ENCODE assay signal across 1 cellular context in genomic region chr6:33323623-33323948, GRCh38.
A peak's percentile ranks its signal among the peaks of the same experiment; 100 is the strongest.
TF ChIP-seq lines count a peak whose summit lies in the region.

No MANE protein-coding gene starts in this region.

TF ChIP-seq in HepG2, 621 proteins besides CTCF, POLR2A, EP300 and RAD21 (continues in another document):
- no peak for TF ChIP-seq KDM1A (CRISPR knock-in tag; IDR thresholded peaks at IDR 0.05)
- TF ChIP-seq ZNF569 (CRISPR knock-in tag; IDR thresholded peaks at IDR 0.05; ENCODE audit: borderline replicate concordance): no peak
- 0 out of 2 replicates have a peak, but pooled peaks have one; percentile 12 for TF ChIP-seq ZNF329 (CRISPR knock-in tag; IDR thresholded peaks at IDR 0.05; ENCODE audit: low read depth)
- no peak for TF ChIP-seq IRF1 (CRISPR knock-in tag; IDR thresholded peaks at IDR 0.05; ENCODE audit: low read depth)
- TF ChIP-seq DR1 (CRISPR knock-in tag; IDR thresholded peaks at IDR 0.05): no peak
- no peak for TF ChIP-seq SRSF9 (IDR thresholded peaks at IDR 0.05; ENCODE audit: borderline replicate concordance, insufficient read depth, low read depth, low read length, poor library complexity, severe bottlenecking)
- no peak for TF ChIP-seq MLXIP (CRISPR knock-in tag; IDR thresholded peaks at IDR 0.05; ENCODE audit: borderline replicate concordance)
- TF ChIP-seq CCDC6 (CRISPR knock-in tag; IDR thresholded peaks at IDR 0.05): 0 out of 2 replicates have a peak, but pooled peaks have one; percentile 1
- TF ChIP-seq ZNF512B (CRISPR knock-in tag; IDR thresholded peaks at IDR 0.05; ENCODE audit: borderline replicate concordance): no peak
- TF ChIP-seq RNF219 (CRISPR knock-in tag; IDR thresholded peaks at IDR 0.05): no peak
- no peak; the same call in 1 of the 2 replicates for TF ChIP-seq ZNF660 (CRISPR knock-in tag; IDR thresholded peaks at IDR 0.05; ENCODE audit: borderline replicate concordance, low read depth)
- TF ChIP-seq ZNF576 (CRISPR knock-in tag; IDR thresholded peaks at IDR 0.05): no peak
- TF ChIP-seq NFAT5 (CRISPR knock-in tag; IDR thresholded peaks at IDR 0.05): no peak
- no peak for TF ChIP-seq U2AF2 (IDR thresholded peaks at IDR 0.05; ENCODE audit: low read depth, low read length)
- TF ChIP-seq TAF1 (CRISPR knock-in tag; IDR thresholded peaks at IDR 0.05): no peak
- 0 out of 2 replicates have a peak, but pooled peaks have one; percentile 28 for TF ChIP-seq SKIL (CRISPR knock-in tag; IDR thresholded peaks at IDR 0.05; ENCODE audit: borderline replicate concordance)
- no peak for TF ChIP-seq FLYWCH1 (CRISPR knock-in tag; IDR thresholded peaks at IDR 0.05)
- TF ChIP-seq ZNF12 (CRISPR knock-in tag; IDR thresholded peaks at IDR 0.05): no peak
- TF ChIP-seq HNF1B (CRISPR knock-in tag; IDR thresholded peaks at IDR 0.05): no peak
- peak; percentile 10 for TF ChIP-seq MED8 (CRISPR knock-in tag; IDR thresholded peaks at IDR 0.05; ENCODE audit: insufficient replicate concordance)
- TF ChIP-seq AHR (CRISPR knock-in tag; IDR thresholded peaks at IDR 0.05): no peak
- TF ChIP-seq ZBTB10 (CRISPR knock-in tag; IDR thresholded peaks at IDR 0.05; ENCODE audit: borderline replicate concordance): no peak
- TF ChIP-seq ZNF878 (CRISPR knock-in tag; IDR thresholded peaks at IDR 0.05): 0 out of 2 replicates have a peak, but pooled peaks have one; percentile 13
- peak; percentile 9; the same call in 1 of the 2 replicates for TF ChIP-seq ARNTL (CRISPR knock-in tag; IDR thresholded peaks at IDR 0.05)
- TF ChIP-seq JUND (CRISPR knock-in tag; IDR thresholded peaks at IDR 0.05): no peak
- TF ChIP-seq NR2F2 (IDR thresholded peaks at IDR 0.05; ENCODE audit: borderline replicate concordance, low read depth): no peak
- TF ChIP-seq ZNF746 (CRISPR knock-in tag; IDR thresholded peaks at IDR 0.05): 0 out of 2 replicates have a peak, but pooled peaks have one; percentile 19
- no peak for TF ChIP-seq MNT (IDR thresholded peaks at IDR 0.05)
- no peak for TF ChIP-seq SP5 (CRISPR knock-in tag; IDR thresholded peaks at IDR 0.05; ENCODE audit: borderline replicate concordance, low read depth)
- TF ChIP-seq STAT5B (CRISPR knock-in tag; IDR thresholded peaks at IDR 0.05): no peak; the same call in 1 of the 2 replicates
- no peak; the same call in 1 of the 2 replicates for TF ChIP-seq SP4 (CRISPR knock-in tag; IDR thresholded peaks at IDR 0.05)
- peak; percentile 34; the same call in 1 of the 2 replicates for TF ChIP-seq ZNF891 (CRISPR knock-in tag; IDR thresholded peaks at IDR 0.05)
